In genomic region chr17:72684405-72685020, GRCh38 we compare ENCODE assay signal across 1 cellular context.
TF ChIP-seq lines count a peak whose summit lies in the region.

No MANE protein-coding gene starts in this region.

TF ChIP-seq in HepG2, 621 proteins besides CTCF, POLR2A, EP300 and RAD21 (continued from another document and continues in another):
- TF ChIP-seq PLSCR1 (CRISPR knock-in tag; IDR thresholded peaks at IDR 0.05; ENCODE audit: borderline replicate concordance) (no peak), KDM6A (CRISPR knock-in tag; IDR thresholded peaks at IDR 0.05; ENCODE audit: low read depth) (no peak), KDM1A (CRISPR knock-in tag; IDR thresholded peaks at IDR 0.05) (no peak), MEIS1 (CRISPR knock-in tag; IDR thresholded peaks at IDR 0.05; ENCODE audit: borderline replicate concordance) (no peak), DZIP1 (CRISPR knock-in tag; IDR thresholded peaks at IDR 0.05) (no peak), ZNF367 (CRISPR knock-in tag; IDR thresholded peaks at IDR 0.05; ENCODE audit: borderline replicate concordance) (no peak), ZNF576 (CRISPR knock-in tag; IDR thresholded peaks at IDR 0.05) (no peak), ZNF263 (CRISPR knock-in tag; IDR thresholded peaks at IDR 0.05) (0 out of 2 replicates have a peak, but pooled peaks have one; percentile 29), ETV5 (CRISPR knock-in tag; IDR thresholded peaks at IDR 0.05; ENCODE audit: borderline replicate concordance) (no peak), ZBTB34 (CRISPR knock-in tag; IDR thresholded peaks at IDR 0.05) (0 out of 2 replicates have a peak, but pooled peaks have one; percentile 6), TP53 (CRISPR knock-in tag; conservative IDR thresholded peaks at IDR 0.05) (no peak), PBX2 (CRISPR knock-in tag; IDR thresholded peaks at IDR 0.05) (no peak), ZNF687 (CRISPR knock-in tag; IDR thresholded peaks at IDR 0.05) (peak; percentile 30; the same call in 1 of the 2 replicates), GLI4 (CRISPR knock-in tag; IDR thresholded peaks at IDR 0.05; ENCODE audit: borderline replicate concordance) (0 out of 2 replicates have a peak, but pooled peaks have one; percentile 55), ZBTB7A (CRISPR knock-in tag; IDR thresholded peaks at IDR 0.05) (no peak), ZNF350 (CRISPR knock-in tag; IDR thresholded peaks at IDR 0.05; ENCODE audit: borderline replicate concordance, low read depth) (peak; percentile 6; the same call in 1 of the 2 replicates), RFX3 (CRISPR knock-in tag; IDR thresholded peaks at IDR 0.05) (no peak; the same call in 1 of the 2 replicates), FOXP4 (CRISPR knock-in tag; IDR thresholded peaks at IDR 0.05) (no peak), NR0B2 (CRISPR knock-in tag; IDR thresholded peaks at IDR 0.05) (peak; percentile 73), ATF5 (CRISPR knock-in tag; IDR thresholded peaks at IDR 0.05; ENCODE audit: low read depth) (no peak), ZNF891 (CRISPR knock-in tag; IDR thresholded peaks at IDR 0.05) (0 out of 2 replicates have a peak, but pooled peaks have one; percentile 43), ZNF704 (CRISPR knock-in tag; IDR thresholded peaks at IDR 0.05; ENCODE audit: borderline replicate concordance) (no peak), GTF2F1 (IDR thresholded peaks at IDR 0.05; ENCODE audit: low read length) (no peak), ZNF512B (CRISPR knock-in tag; IDR thresholded peaks at IDR 0.05; ENCODE audit: borderline replicate concordance) (no peak), ATF3 (CRISPR knock-in tag; IDR thresholded peaks at IDR 0.05) (no peak), NRL (CRISPR knock-in tag; IDR thresholded peaks at IDR 0.05; ENCODE audit: borderline replicate concordance) (0 out of 2 replicates have a peak, but pooled peaks have one; percentile 58), ZNF17 (CRISPR knock-in tag; IDR thresholded peaks at IDR 0.05) (no peak), ZNF276 (CRISPR knock-in tag; IDR thresholded peaks at IDR 0.05; ENCODE audit: low read depth) (no peak), ZNF383 (CRISPR knock-in tag; IDR thresholded peaks at IDR 0.05; ENCODE audit: borderline replicate concordance) (no peak), ZNF225 (CRISPR knock-in tag; IDR thresholded peaks at IDR 0.05) (no peak), TBX2 (CRISPR knock-in tag; IDR thresholded peaks at IDR 0.05; ENCODE audit: borderline replicate concordance) (no peak), NFKBIZ (CRISPR knock-in tag; IDR thresholded peaks at IDR 0.05) (no peak), U2AF2 (IDR thresholded peaks at IDR 0.05; ENCODE audit: low read depth, low read length) (no peak), JUND (CRISPR knock-in tag; IDR thresholded peaks at IDR 0.05) (no peak)
